In genomic region chr7:27170936-27171635, GRCh38 we compare ENCODE assay signal across 10 cellular contexts. TPM values are rescaled to one million over a fixed set of nuclear protein-coding genes. Genes with fewer than 3 reads are reported as not detected.
DNase-seq lines count a peak whose midpoint lies in the region; ATAC-seq and TF ChIP-seq lines count a peak whose summit lies in the region.
"Had no signal": no experiment of that assay in that cellular context is flagged by ENCODE, and none has a peak within 500 bp of the region (broad histone marks: within the 10 kb centered on the region; RNA-seq: fewer than 3 reads in every experiment).

No MANE protein-coding gene starts in this region.

- BruUV-seq in mammary epithelial cell (replicated peaks; lab: Mats Ljungman, UMichigan), result TSS peak; percentile 12

- H3K4me3 Mint-ChIP-seq in CD4-positive, alpha-beta memory T cell, result peak overlapping the region in 5 of 8 donors; percentile 13 to 85 (median 61)

- peak overlapping the region; percentile 45 for H2AFZ ChIP-seq in mammary epithelial cell (ENCODE audit: low read depth, low read length)
- H2AFZ ChIP-seq in osteoblast (ENCODE audit: low read length), result no peak overlapping the region

- H3K9me3 Mint-ChIP-seq in CD4-positive, alpha-beta memory T cell, result peaks cover 0 to 37% (median 6%) of the 10 kb centered on the region in 8 donors

- peaks cover 60 to 66% of the 10 kb centered on the region in 2 donors for H3K27me3 Mint-ChIP-seq in CD4-positive, alpha-beta memory T cell

- H4K20me1 ChIP-seq in mammary epithelial cell (ENCODE audit: insufficient read depth, low read length) (no peaks in the 10 kb centered on the region), osteoblast (ENCODE audit: insufficient read depth, low read length) (peaks cover 7% of the 10 kb centered on the region)

- dilution Hi-C loops in mammary epithelial cell (cut with HindIII; ENCODE audit: low sequenced_read_pairs), result no loop called here

- H3K4me1 Mint-ChIP-seq in CD4-positive, alpha-beta memory T cell, result peaks cover 14 to 47% (median 22%) of the 10 kb centered on the region in 4 donors

- H3K4me3 ChIP-seq in CD4-positive, alpha-beta memory T cell (ENCODE audit: low read length in 2 of 2), result no peak overlapping the region
- H3K4me3 ChIP-seq in HFF-Myc (replicated peaks; ENCODE audit: low read depth, low read length) (peak overlapping the region; percentile 83), mammary epithelial cell (replicated peaks in 1 of 3; ENCODE audit: insufficient read depth in 1 of 3, low read depth in 2 of 3, low read length in 3 of 3) (no peak overlapping the region), osteoblast (ENCODE audit: insufficient read depth, low read length) (peak overlapping the region; percentile 75)
- H3K4me3 ChIP-seq: ascending aorta had no signal

- H3K4me1 ChIP-seq in CD4-positive, alpha-beta memory T cell (ENCODE audit: insufficient read depth, low read length), result peaks cover 44% of the 10 kb centered on the region
- H3K4me1 ChIP-seq in mammary epithelial cell (ENCODE audit: insufficient read depth, low read length) (peaks cover 26% of the 10 kb centered on the region), osteoblast (ENCODE audit: insufficient read depth, low read length) (peaks cover 41% of the 10 kb centered on the region)

- 50% methylated on average over 4 of the region's 10 CpGs for WGBS in mammary epithelial cell (ENCODE audit: low coverage, missing lambda C conversion rate)

- ATAC-seq in GM18907 (IDR thresholded peaks at IDR 0.05; ENCODE audit: unreplicated experiment), result no peak

- CTCF ChIA-PET in CD4-positive, alpha-beta memory T cell (lab: Charles Lee; ENCODE audit: partially characterized antibody), result interaction anchor here (1.5 to 1.9 kb wide), 4 partner anchors 8 to 1276 kb away, joined by 4 to 12 read pairs (median 4); no protein-coding TSS in a partner anchor
- CTCF ChIA-PET in mammary epithelial cell (lab: Charles Lee; ENCODE audit: low non-redundant PET), result interaction anchor here (0.7 kb wide), 1 partner anchor 12 kb away, joined by 4 read pairs; no protein-coding TSS in a partner anchor

- H3K9me3 ChIP-seq in CD4-positive, alpha-beta memory T cell (ENCODE audit: control insufficient read depth in 1 of 2, low read length in 2 of 2), result no peaks in the 10 kb centered on the region
- H3K9me3 ChIP-seq in mammary epithelial cell (replicated peaks; ENCODE audit: insufficient read depth, low read length), result peaks cover 3% of the 10 kb centered on the region
- no peaks in the 10 kb centered on the region for H3K9me3 ChIP-seq in osteoblast (ENCODE audit: low read depth, low read length)
- H3K9me3 ChIP-seq: ascending aorta had no signal

- intact Hi-C loops in CD4-positive, alpha-beta memory T cell (cut with micrococcal nuclease), result no loop called here
- intact Hi-C loops in mammary epithelial cell (cut with micrococcal nuclease), result no loop called here

- H3K36me3 ChIP-seq in CD4-positive, alpha-beta memory T cell (ENCODE audit: insufficient read depth, low read length), result no peaks in the 10 kb centered on the region
- H3K36me3 ChIP-seq in mammary epithelial cell (ENCODE audit: insufficient read depth, low read length) (no peaks in the 10 kb centered on the region), osteoblast (ENCODE audit: insufficient read depth, low read length) (peaks cover 18% of the 10 kb centered on the region)
- H3K36me3 ChIP-seq: ascending aorta had no signal

- POLR2A ChIA-PET in CD4-positive, alpha-beta memory T cell (lab: Charles Lee; ENCODE audit: partially characterized antibody), result interaction anchor here (0.7 to 2.7 kb wide), 2 partner anchors 14 to 16 kb away, joined by 3 to 9 read pairs; partner anchors contain the start of gene HOXA11

- no peak for DNase-seq in CD4-positive, alpha-beta memory T cell
- no peak for DNase-seq in HFF-Myc (ENCODE audit: extremely low read depth, low read depth)
- no peak for DNase-seq in mammary epithelial cell
- no peak for DNase-seq in osteoblast (ENCODE audit: insufficient read length, low spot score, missing footprints)
- no peak for DNase-seq in putamen (ENCODE audit: low spot score)
- no peak for DNase-seq in G401 (ENCODE audit: low spot score)
- no peak for DNase-seq in SHP77 (lab: John Stamatoyannopoulos, UW)
- DNase-seq: stimulated activated CD4-positive, alpha-beta T cell treated with anti-CD3 and anti-CD28 coated beads, Interleukin-4, amount 100 ng/mL, for 4 hours had no signal

- peaks cover 0 to 2% of the 10 kb centered on the region in 2 donors for H3K36me3 Mint-ChIP-seq in CD4-positive, alpha-beta memory T cell

- H3K4me2 ChIP-seq in mammary epithelial cell (ENCODE audit: insufficient read depth, low read depth, low read length) (peak overlapping the region; percentile 76), osteoblast (ENCODE audit: insufficient read depth, low read length) (peak overlapping the region; percentile 99)

- no peak overlapping the region for H3K27ac ChIP-seq in CD4-positive, alpha-beta memory T cell (ENCODE audit: low read depth, low read length)
- no peak overlapping the region for H3K27ac ChIP-seq in mammary epithelial cell (ENCODE audit: insufficient read depth, low read depth, low read length)
- H3K27ac ChIP-seq in osteoblast (ENCODE audit: low read depth, low read length), result peak overlapping the region; percentile 76
- H3K27ac ChIP-seq: ascending aorta had no signal

- no peaks in the 10 kb centered on the region for H3K79me2 ChIP-seq in mammary epithelial cell (ENCODE audit: insufficient read depth, low read length)
- peaks cover 100% of the 10 kb centered on the region for H3K79me2 ChIP-seq in osteoblast (ENCODE audit: insufficient read depth, low read length)

- H3K9ac ChIP-seq in mammary epithelial cell (ENCODE audit: insufficient read depth, low read length), result no peak overlapping the region

- H3K27me3 ChIP-seq in CD4-positive, alpha-beta memory T cell (ENCODE audit: insufficient read depth, low read length), result peaks cover 88% of the 10 kb centered on the region
- H3K27me3 ChIP-seq in mammary epithelial cell (ENCODE audit: insufficient read depth, low read length) (peaks cover 15% of the 10 kb centered on the region), osteoblast (ENCODE audit: insufficient read depth, low read length) (no peaks in the 10 kb centered on the region)

- in situ Hi-C loops in mammary epithelial cell (cut with MboI; ENCODE audit: low sequenced_read_pairs in 2 of 2) (loop anchor here in 1 of 2 donors (25.0 kb wide), 2 partner anchors 1084 to 1284 kb away; no protein-coding TSS in a partner anchor), G401 (cut with HindIII; ENCODE audit: low sequenced_read_pairs) (no loop called here)

- TF ChIP-seq CTCF in HFF-Myc (IDR thresholded peaks at IDR 0.05; ENCODE audit: low read depth, low read length, missing control alignments), result no peak
- no peak for TF ChIP-seq CTCF in mammary epithelial cell (conservative IDR thresholded peaks at IDR 0.05 in 1 of 2, IDR thresholded peaks at IDR 0.05 in 1 of 2; ENCODE audit: extremely low read depth in 1 of 2, insufficient read depth in 1 of 2, low read depth in 1 of 2, low read length in 2 of 2)
- no peak for TF ChIP-seq CTCF in osteoblast (IDR thresholded peaks at IDR 0.05; ENCODE audit: extremely low read depth, low read depth, low read length)

- peak overlapping the region in 3 of 7 donors; percentile 55 to 83 (median 75) for H3K27ac Mint-ChIP-seq in CD4-positive, alpha-beta memory T cell

RNA-seq across cellular contexts. Expression of gene HOXA10, which starts 3.0 kb away (rescaled TPM):
- not detected for total RNA-seq in CD4-positive, alpha-beta memory T cell
- polyA plus RNA-seq in CD4-positive, alpha-beta memory T cell, result not detected
- total RNA-seq in mammary epithelial cell (1 to 10 TPM; 4.2 to 4.3 TPM), osteoblast (32.1 and 43.1 TPM in 2 replicates)
- polyA plus RNA-seq in mammary epithelial cell, result 0.18 TPM
- not detected for polyA minus RNA-seq in mammary epithelial cell
- total RNA-seq in G401 (2014; rRNA removed; shearing (Covaris generic)), result 10.3 and 23.0 TPM in 2 replicates
- total RNA-seq: ascending aorta had no signal

RNA-seq across cellular contexts. Expression of gene HOXA9, which starts 5.7 kb away (rescaled TPM):
- total RNA-seq in CD4-positive, alpha-beta memory T cell, result not detected
- polyA plus RNA-seq in CD4-positive, alpha-beta memory T cell, result not detected
- total RNA-seq in mammary epithelial cell (10 to 100 TPM in 1 of 2 donors, 1 to 10 TPM in 1; 7.8 to 25.1 TPM), osteoblast (15.3 and 19.5 TPM in 2 replicates)
- polyA plus RNA-seq in mammary epithelial cell, result 0.03 TPM
- not detected for polyA minus RNA-seq in mammary epithelial cell
- 66.5 and 71.2 TPM in 2 replicates for total RNA-seq in G401 (2014; rRNA removed; shearing (Covaris generic))
- total RNA-seq: ascending aorta had no signal

RNA-seq across cellular contexts. Expression of gene HOXA11, which starts 13.9 kb away (rescaled TPM):
- not detected for total RNA-seq in CD4-positive, alpha-beta memory T cell
- polyA plus RNA-seq in CD4-positive, alpha-beta memory T cell, result not detected
- total RNA-seq in mammary epithelial cell, result under 1 TPM; 0.17 to 0.96 TPM
- 0.12 TPM for polyA plus RNA-seq in mammary epithelial cell
- not detected for polyA minus RNA-seq in mammary epithelial cell
- total RNA-seq in osteoblast, result 14.4 and 15.2 TPM in 2 replicates
- total RNA-seq in G401 (2014; rRNA removed; shearing (Covaris generic)), result 9.3 and 11.6 TPM in 2 replicates
- total RNA-seq: ascending aorta had no signal

RNA-seq across cellular contexts. Expression of gene HOXA7, which starts 14.6 kb away (rescaled TPM):
- total RNA-seq in CD4-positive, alpha-beta memory T cell, result not detected
- not detected for polyA plus RNA-seq in CD4-positive, alpha-beta memory T cell
- 1 to 10 TPM; 2.3 to 8.0 TPM for total RNA-seq in mammary epithelial cell
- polyA plus RNA-seq in mammary epithelial cell, result 3.9 TPM
- polyA minus RNA-seq in mammary epithelial cell, result 3.7 TPM
- total RNA-seq in osteoblast, result 3.6 and 4.4 TPM in 2 replicates
- total RNA-seq in G401 (2014; rRNA removed; shearing (Covaris generic)), result 4.4 and 7.1 TPM in 2 replicates

RNA-seq across cellular contexts. Expression of gene HOXA3, which starts 18.7 kb away (rescaled TPM):
- total RNA-seq in CD4-positive, alpha-beta memory T cell, result not detected
- polyA plus RNA-seq in CD4-positive, alpha-beta memory T cell, result under 1 TPM in 1 of 2 donors, not detected in 1; 0.07 TPM
- total RNA-seq in mammary epithelial cell (1 to 10 TPM; 2.0 to 9.9 TPM), osteoblast (3.5 and 4.0 TPM in 2 replicates)
- polyA plus RNA-seq in mammary epithelial cell, result 1.4 TPM
- 0.83 TPM for polyA minus RNA-seq in mammary epithelial cell
- total RNA-seq in G401 (2014; rRNA removed; shearing (Covaris generic)), result 2.2 TPM in 1 of 2 replicates, not detected in the other

Comparison
In these comparisons a context has a peak if more than half of its experiments do, and no peak if none do; other contexts are left out.
1. H3K4me3 ChIP-seq: peak in HFF-Myc (single experiment) and osteoblast (single experiment); none in CD4-positive, alpha-beta memory T cell (0 of 2) and mammary epithelial cell (0 of 3).
2. RNA of gene HOXA10, which starts 3.0 kb away (total RNA-seq): 32.1 to 43.1 TPM in osteoblast, 10.3 to 23.0 TPM in G401 and 4.2 to 4.3 TPM in mammary epithelial cell; not detected in CD4-positive, alpha-beta memory T cell; every median in the first group is over 4 times any median in the second.
3. RNA of gene HOXA9, which starts 5.7 kb away (total RNA-seq): 66.5 to 71.2 TPM in G401, 7.8 to 25.1 TPM in mammary epithelial cell and 15.3 to 19.5 TPM in osteoblast; not detected in CD4-positive, alpha-beta memory T cell; every median in the first group is over 4 times any median in the second.